ENCODE assay signal across 22 cellular contexts in the genomic region with DNA sequence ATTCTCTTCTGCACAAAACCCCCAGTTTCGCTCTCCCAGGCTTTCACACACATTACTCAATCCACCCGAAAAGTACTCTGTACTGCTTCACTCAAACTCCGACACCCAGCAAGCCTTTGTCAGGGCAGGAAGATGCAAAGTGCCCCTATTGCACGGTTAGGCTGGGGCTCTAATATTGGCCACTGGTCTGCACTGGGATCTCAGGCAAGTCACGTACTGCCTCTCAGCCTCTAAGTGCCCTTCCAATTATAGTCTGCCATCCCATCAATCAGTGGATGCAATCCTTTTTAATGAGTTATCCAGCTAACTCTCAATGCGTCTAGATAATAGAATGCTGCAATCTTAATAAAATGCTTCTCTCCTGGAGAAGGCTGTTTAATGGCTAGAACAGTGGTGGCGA. TPM values are rescaled to one million over a fixed set of nuclear protein-coding genes. Genes with fewer than 3 reads are reported as not detected.
DNase-seq lines count a peak whose midpoint lies in the region; ATAC-seq and TF ChIP-seq lines count a peak whose summit lies in the region.
"Had no signal": no experiment of that assay in that cellular context is flagged by ENCODE, and none has a peak within 500 bp of the region (broad histone marks: within the 10 kb centered on the region; RNA-seq: fewer than 3 reads in every experiment).

No MANE protein-coding gene starts in this region.

- no TSS peak for BruUV-seq in Panc1 (replicated peaks; lab: Mats Ljungman, UMichigan)

- peaks cover 16% of the 10 kb centered on the region for H3K4me1 Mint-ChIP-seq in stimulated activated naive CD8-positive, alpha-beta T cell treated with anti-CD3 and anti-CD28 coated beads, Interleukin-15, amount 100 ng/mL, for 72 hours
- H3K4me1 Mint-ChIP-seq: stimulated activated naive B cell treated with anti-CD40 and anti-IgM and Interleukin-4, amounts not matched to agents 10 μg/mL and 1 μg/mL and 100 μg/mL, for 72 hours had no signal

- TF ChIP-seq EP300 in gastroesophageal sphincter (IDR thresholded peaks at IDR 0.05): no peak

- in situ Hi-C loops in Panc1 (cut with HindIII; ENCODE audit: low pct_unique_long_range_greater_than_20kb, low sequenced_read_pairs): no loop called here

- H3K27me3 ChIP-seq in left ventricle myocardium inferior (ENCODE audit: low read depth) (peaks cover 15% of the 10 kb centered on the region), Panc1 (ENCODE audit: control insufficient read depth, insufficient read depth, low read length) (no peaks in the 10 kb centered on the region), gastroesophageal sphincter (no peaks in the 10 kb centered on the region)
- H3K27me3 ChIP-seq: BE2C, neural progenitor cell, right lobe of liver had no signal

- TF ChIP-seq POLR2A in gastroesophageal sphincter (IDR thresholded peaks at IDR 0.05): no peak

- CTCF ChIA-PET in Panc1 (lab: Charles Lee): no interaction called here

- H3K27ac Mint-ChIP-seq in stimulated activated naive CD8-positive, alpha-beta T cell treated with anti-CD3 and anti-CD28 coated beads, Interleukin-15, amount 100 ng/mL, for 72 hours: no peak overlapping the region
- H3K27ac Mint-ChIP-seq: activated T-cell treated with anti-CD3 and anti-CD28 coated beads, Interleukin-2, amount 50 U/mL, for 24 hours; neural progenitor cell; stimulated activated naive B cell treated with anti-CD40 and anti-IgM and Interleukin-4, amounts not matched to agents 10 μg/mL and 1 μg/mL and 100 μg/mL, for 72 hours had no signal

- H3K36me3 ChIP-seq in left ventricle myocardium inferior (no peaks in the 10 kb centered on the region), Panc1 (ENCODE audit: control insufficient read depth, insufficient read depth, low read length) (no peaks in the 10 kb centered on the region), gastroesophageal sphincter (no peaks in the 10 kb centered on the region)
- H3K36me3 ChIP-seq: BE2C, neural progenitor cell, right lobe of liver had no signal

- no peak overlapping the region for H3K4me3 Mint-ChIP-seq in stimulated activated naive CD8-positive, alpha-beta T cell treated with anti-CD3 and anti-CD28 coated beads, Interleukin-15, amount 100 ng/mL, for 72 hours
- H3K4me3 Mint-ChIP-seq: activated T-cell treated with anti-CD3 and anti-CD28 coated beads, Interleukin-2, amount 50 U/mL, for 24 hours; neural progenitor cell; stimulated activated naive B cell treated with anti-CD40 and anti-IgM and Interleukin-4, amounts not matched to agents 10 μg/mL and 1 μg/mL and 100 μg/mL, for 72 hours had no signal

- ATAC-seq in left ventricle myocardium superior: peak; percentile 82
- peak; percentile 44; the same call in 1 of the 2 replicates for ATAC-seq in Panc1
- ATAC-seq in gastroesophageal sphincter: no peak
- ATAC-seq in stimulated activated naive CD8-positive, alpha-beta T cell treated with anti-CD3 and anti-CD28 coated beads, Interleukin-15, amount 100 ng/mL, for 72 hours: no peak
- ATAC-seq in HG03565 (IDR thresholded peaks at IDR 0.05; ENCODE audit: unreplicated experiment): no peak
- ATAC-seq: HepG2; right lobe of liver; stimulated activated naive B cell treated with anti-CD40 and anti-IgM and Interleukin-4, amounts not matched to agents 10 μg/mL and 1 μg/mL and 100 μg/mL, for 72 hours had no signal

- intact Hi-C loops in left ventricle myocardium superior (cut with micrococcal nuclease): no loop called here
- intact Hi-C loops in left ventricle myocardium inferior (cut with micrococcal nuclease): no loop called here
- intact Hi-C loops in Panc1 (cut with micrococcal nuclease; ENCODE audit: unreplicated experiment): no loop called here

- TF ChIP-seq CTCF in left ventricle myocardium inferior (IDR thresholded peaks at IDR 0.05; ENCODE audit: borderline replicate concordance) (no peak), Panc1 (IDR thresholded peaks at IDR 0.05) (no peak), gastroesophageal sphincter (IDR thresholded peaks at IDR 0.05) (no peak)

- H3K9me3 ChIP-seq in left ventricle myocardium inferior (replicated peaks) (no peaks in the 10 kb centered on the region), Panc1 (ENCODE audit: control insufficient read depth, insufficient read depth, low read depth, low read length) (no peaks in the 10 kb centered on the region), gastroesophageal sphincter (no peaks in the 10 kb centered on the region)
- H3K9me3 ChIP-seq: BE2C, right lobe of liver had no signal

- H3K27me3 Mint-ChIP-seq in stimulated activated naive CD8-positive, alpha-beta T cell treated with anti-CD3 and anti-CD28 coated beads, Interleukin-15, amount 100 ng/mL, for 72 hours: no peaks in the 10 kb centered on the region

- 65 to 67% methylated on average over 5 to 6 of the region's 7 CpGs for WGBS in gastroesophageal sphincter (ENCODE audit: low coverage in 1 of 2), 2 donors

- H3K4me1 ChIP-seq in left ventricle myocardium inferior: peaks cover 7% of the 10 kb centered on the region
- no peaks in the 10 kb centered on the region for H3K4me1 ChIP-seq in Panc1 (ENCODE audit: control insufficient read depth, insufficient read depth, low read length)
- H3K4me1 ChIP-seq in gastroesophageal sphincter: peaks cover 0 to 65% (median 0%) of the 10 kb centered on the region in 3 donors
- H3K4me1 ChIP-seq: neural progenitor cell, right lobe of liver had no signal

- H3K9me3 Mint-ChIP-seq in stimulated activated naive CD8-positive, alpha-beta T cell treated with anti-CD3 and anti-CD28 coated beads, Interleukin-15, amount 100 ng/mL, for 72 hours: peaks cover 0 to 8% of the 10 kb centered on the region in 2 donors
- H3K9me3 Mint-ChIP-seq: activated T-cell treated with anti-CD3 and anti-CD28 coated beads, Interleukin-2, amount 50 U/mL, for 24 hours; neural progenitor cell had no signal

- DNase-seq in left ventricle myocardium superior: no peak
- DNase-seq in left ventricle myocardium inferior: no peak
- DNase-seq in Panc1 (ENCODE audit: low read depth, low spot score): no peak
- DNase-seq in RPMI8226: no peak
- no peak for DNase-seq in stimulated activated naive CD8-positive, alpha-beta T cell treated with anti-CD3 and anti-CD28 coated beads, Interleukin-15, amount 100 ng/mL, for 72 hours
- DNase-seq in H4 (ENCODE audit: low spot score): no peak
- DNase-seq: ACHN; activated CD4-positive, alpha-beta T cell treated with anti-CD3 and anti-CD28 coated beads for 48 hours; activated gamma-delta T cell treated with Interleukin-2 at 50 U/mL for 16 hours; activated T-cell treated with anti-CD3 and anti-CD28 coated beads, Interleukin-2, amount 50 U/mL, for 24 hours; BE2C; DMS153; mesendoderm; NCI-H1694 treated with DMSO at 0.1 percent for 48 hours; NCI-H748 treated with DMSO at 0.1 percent for 48 hours; right lobe of liver; stimulated activated naive B cell treated with anti-CD40 and anti-IgM and Interleukin-4, amounts not matched to agents 10 μg/mL and 1 μg/mL and 100 μg/mL, for 72 hours had no signal

- no peak overlapping the region for H3K4me3 ChIP-seq in left ventricle myocardium inferior
- no peak overlapping the region for H3K4me3 ChIP-seq in Panc1 (ENCODE audit: low read depth in 2 of 2, low read length in 2 of 2)
- H3K4me3 ChIP-seq in gastroesophageal sphincter: no peak overlapping the region
- H3K4me3 ChIP-seq: neural progenitor cell, right lobe of liver had no signal

- no peak overlapping the region for H3K27ac ChIP-seq in left ventricle myocardium inferior (replicated peaks)
- no peak overlapping the region for H3K27ac ChIP-seq in Panc1 (ENCODE audit: low read length)
- peak overlapping the region in 3 of 4 donors; percentile 60 to 71 (median 71) for H3K27ac ChIP-seq in gastroesophageal sphincter
- H3K27ac ChIP-seq: neural progenitor cell, right lobe of liver had no signal

- POLR2A ChIA-PET in Panc1 (lab: Charles Lee): no interaction called here

RNA-seq across cellular contexts. Expression of a gene that starts 37.1 kb away (rescaled TPM):
- 4.9 TPM for total RNA-seq in left ventricle myocardium superior
- total RNA-seq in left ventricle myocardium inferior: 3.4 TPM
- total RNA-seq in Panc1 (2021; ENCODE audit: unreplicated experiment): 1.5 TPM
- polyA plus RNA-seq in Panc1 (2012; ENCODE audit: insufficient read length): 0.55 TPM
- 100 to 1,000 TPM in 3 of 4 donors, 10 to 100 TPM in 1; 89.1 to 274 (median 151) TPM for total RNA-seq in gastroesophageal sphincter
- 13.6 and 25.2 TPM in 2 replicates for total RNA-seq in H4 (2014; rRNA removed; shearing (Covaris generic))
- total RNA-seq: activated CD8-positive, alpha-beta memory T cell treated with anti-CD3 and anti-CD28 coated beads for 36 hours; HepG2 had no signal
- polyA plus RNA-seq: HepG2 had no signal

Comparison
In these comparisons a context has a peak if more than half of its experiments do, and no peak if none do; other contexts are left out.
1. ATAC-seq: peak in left ventricle myocardium superior (single experiment) and Panc1 (single experiment); none in gastroesophageal sphincter (single experiment), stimulated activated naive CD8-positive, alpha-beta T cell treated with anti-CD3 and anti-CD28 coated beads, Interleukin-15, amount 100 ng/mL, for 72 hours (single experiment) and HG03565 (single experiment).
2. H3K27ac ChIP-seq: peak in gastroesophageal sphincter (3 of 4); none in left ventricle myocardium inferior (single experiment) and Panc1 (single experiment).